9 cellular contexts compared by ENCODE assay signal in the genomic region with DNA sequence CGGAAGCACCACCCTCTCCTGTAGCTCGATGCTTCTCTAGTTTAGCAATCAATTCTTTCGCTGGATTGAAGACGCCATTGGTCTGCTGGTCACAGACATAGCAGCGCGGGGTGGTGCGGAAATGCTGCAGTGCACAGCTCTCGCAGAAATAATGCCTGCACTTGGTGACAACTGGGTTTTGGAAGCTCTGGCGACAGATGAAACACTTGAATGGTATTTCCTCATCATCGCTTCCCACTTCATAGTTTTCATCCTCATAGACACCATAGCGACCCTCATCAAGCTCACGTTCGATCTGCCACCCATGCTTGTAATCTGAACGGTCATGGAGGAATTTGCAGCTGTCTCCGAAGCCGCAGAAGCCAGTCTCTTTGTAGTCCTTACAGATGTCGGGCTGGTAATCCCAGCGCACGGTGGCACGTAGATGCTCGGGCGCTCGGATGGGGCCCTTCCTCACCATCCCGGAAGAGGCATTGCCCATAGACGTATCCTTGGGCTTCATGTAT. TPM values are rescaled to one million over a fixed set of nuclear protein-coding genes. Genes with fewer than 3 reads are reported as not detected.
A peak's percentile ranks its signal among the peaks of the same experiment; 100 is the strongest.
DNase-seq lines count a peak whose midpoint lies in the region; ATAC-seq, FAIRE-seq and TF ChIP-seq lines count a peak whose summit lies in the region.
"Had no signal": no experiment of that assay in that cellular context is flagged by ENCODE, and none has a peak within 500 bp of the region (broad histone marks: within the 10 kb centered on the region; RNA-seq: fewer than 3 reads in every experiment).

No MANE protein-coding gene starts in this region.

- peak; percentile 7 for ATAC-seq in HG03045 (IDR thresholded peaks at IDR 0.05; ENCODE audit: unreplicated experiment)

- H3K36me3 ChIP-seq in SU-DHL-6 (ENCODE audit: low read length) = no peaks in the 10 kb centered on the region
- no peaks in the 10 kb centered on the region for H3K36me3 ChIP-seq in mammary epithelial cell (ENCODE audit: insufficient read depth, low read length)

- no peaks in the 10 kb centered on the region for H3K27me3 ChIP-seq in SU-DHL-6 (ENCODE audit: low read length)
- no peaks in the 10 kb centered on the region for H3K27me3 ChIP-seq in mammary epithelial cell (ENCODE audit: insufficient read depth, low read length)

- no peaks in the 10 kb centered on the region for H3K9me3 ChIP-seq in SU-DHL-6 (ENCODE audit: insufficient read depth, low read length)
- no peaks in the 10 kb centered on the region for H3K9me3 ChIP-seq in mammary epithelial cell (replicated peaks; ENCODE audit: insufficient read depth, low read length)

- intact Hi-C loops in mammary epithelial cell (cut with micrococcal nuclease) = loop anchor here (1.0 to 10.0 kb wide), 3 partner anchors 17 to 256 kb away; partner anchors contain the start of gene RPL39

- CTCF ChIA-PET in mammary epithelial cell (lab: Charles Lee; ENCODE audit: low non-redundant PET) = no interaction called here

- H2AFZ ChIP-seq in SU-DHL-6 (ENCODE audit: low read depth, low read length, severe bottlenecking) (no peak overlapping the region), mammary epithelial cell (ENCODE audit: low read depth, low read length) (peak overlapping the region; percentile 83)

- H3K4me3 ChIP-seq in SU-DHL-6 (ENCODE audit: insufficient read depth, low read length, poor library complexity, severe bottlenecking) (peak overlapping the region; percentile 86), mammary epithelial cell (replicated peaks in 1 of 3; ENCODE audit: insufficient read depth in 1 of 3, low read depth in 2 of 3, low read length in 3 of 3) (peak overlapping the region; percentile 31 to 74 (median 55))

- H3F3A ChIP-seq in SU-DHL-6 (ENCODE audit: insufficient read depth) = peaks cover 3% of the 10 kb centered on the region

- BruUV-seq in mammary epithelial cell (replicated peaks; lab: Mats Ljungman, UMichigan) = no TSS peak

- H3K9me2 ChIP-seq in SU-DHL-6 (replicated peaks; ENCODE audit: insufficient read depth, low read length) = no peaks in the 10 kb centered on the region

- in situ Hi-C loops in mammary epithelial cell (cut with MboI; ENCODE audit: low sequenced_read_pairs in 2 of 2) = no loop called here

- H3K27ac ChIP-seq in SU-DHL-6 (ENCODE audit: low read depth, low read length) (peak overlapping the region; percentile 90), mammary epithelial cell (ENCODE audit: insufficient read depth, low read depth, low read length) (peak overlapping the region; percentile 82)

- DNase-seq in DMS 273 (lab: John Stamatoyannopoulos, UW; ENCODE audit: unreplicated experiment) = peak; percentile 62
- no peak for DNase-seq in DMS 273 treated with DMSO at 0.1 percent for 48 hours (lab: John Stamatoyannopoulos, UW)
- peak; percentile 3 for DNase-seq in mammary epithelial cell
- DNase-seq in iris pigment epithelial cell (ENCODE audit: low read depth) = peak; percentile 22
- peak; percentile 28 for DNase-seq in stimulated activated CD4-positive, alpha-beta T cell treated with anti-CD3 and anti-CD28 coated beads, Interleukin-1b, Interleukin-23, amount 100 ng/mL, for 48 hours
- no peak for DNase-seq in GM19239 (ENCODE audit: insufficient read length, low spot score)

- dilution Hi-C loops in mammary epithelial cell (cut with HindIII; ENCODE audit: low sequenced_read_pairs) = no loop called here

- H3K4me2 ChIP-seq in SU-DHL-6 (ENCODE audit: low read depth, low read length, poor library complexity, severe bottlenecking) (peak overlapping the region; percentile 85), mammary epithelial cell (ENCODE audit: insufficient read depth, low read depth, low read length) (peak overlapping the region; percentile 77)

- no peak for FAIRE-seq in GM19239 (lab: Jason Lieb, UNC)
- FAIRE-seq: A204.1 had no signal

- 25% methylated on average over 16 of the region's 25 CpGs for WGBS in mammary epithelial cell (ENCODE audit: low coverage, missing lambda C conversion rate)

- TF ChIP-seq CTCF in SU-DHL-6 (IDR thresholded peaks at IDR 0.05; ENCODE audit: insufficient read depth, low read length, poor library complexity, severe bottlenecking) (no peak), mammary epithelial cell (conservative IDR thresholded peaks at IDR 0.05 in 1 of 2, IDR thresholded peaks at IDR 0.05 in 1 of 2; ENCODE audit: extremely low read depth in 1 of 2, insufficient read depth in 1 of 2, low read depth in 1 of 2, low read length in 2 of 2) (no peak)

- no peaks in the 10 kb centered on the region for H3K4me1 ChIP-seq in mammary epithelial cell (ENCODE audit: insufficient read depth, low read length)

- H3K9ac ChIP-seq in SU-DHL-6 (ENCODE audit: low read length) (peak overlapping the region; percentile 89), mammary epithelial cell (ENCODE audit: insufficient read depth, low read length) (peak overlapping the region; percentile 79)

- H3K79me2 ChIP-seq in SU-DHL-6 (ENCODE audit: insufficient read depth, low read length) (peaks cover 29% of the 10 kb centered on the region), mammary epithelial cell (ENCODE audit: insufficient read depth, low read length) (peaks cover 49% of the 10 kb centered on the region)

- H4K20me1 ChIP-seq in SU-DHL-6 (ENCODE audit: low read depth, low read length) = no peaks in the 10 kb centered on the region
- H4K20me1 ChIP-seq in mammary epithelial cell (ENCODE audit: insufficient read depth, low read length) = no peaks in the 10 kb centered on the region

RNA-seq across cellular contexts. Expression of gene RNF113A, which starts 0.9 kb away (rescaled TPM):
- 10 to 100 TPM; 10.5 to 15.2 TPM for total RNA-seq in mammary epithelial cell
- 15.0 TPM for polyA plus RNA-seq in mammary epithelial cell
- polyA minus RNA-seq in mammary epithelial cell = 12.1 TPM

RNA-seq across cellular contexts. Expression of gene NDUFA1, which starts 1.0 kb away (rescaled TPM):
- total RNA-seq in mammary epithelial cell = 10 to 100 TPM; 28.3 to 82.0 TPM
- polyA plus RNA-seq in mammary epithelial cell = 93.3 TPM
- polyA minus RNA-seq in mammary epithelial cell = 19.6 TPM

RNA-seq across cellular contexts. Expression of gene UPF3B, which starts 17.9 kb away (rescaled TPM):
- 1 to 10 TPM; 1.0 to 10.0 TPM for total RNA-seq in mammary epithelial cell
- 5.6 TPM for polyA plus RNA-seq in mammary epithelial cell
- not detected for polyA minus RNA-seq in mammary epithelial cell

RNA-seq across cellular contexts. Expression of gene AKAP14, which starts 25.0 kb away (rescaled TPM):
- total RNA-seq in mammary epithelial cell = not detected
- polyA plus RNA-seq in mammary epithelial cell = not detected
- not detected for polyA minus RNA-seq in mammary epithelial cell

Comparison
In these comparisons a context has a peak if more than half of its experiments do, and no peak if none do; other contexts are left out.
1. DNase-seq: peak in DMS 273 (single experiment), mammary epithelial cell (single experiment), iris pigment epithelial cell (single experiment) and stimulated activated CD4-positive, alpha-beta T cell treated with anti-CD3 and anti-CD28 coated beads, Interleukin-1b, Interleukin-23, amount 100 ng/mL, for 48 hours (single experiment); none in DMS 273 treated with DMSO at 0.1 percent for 48 hours (single experiment) and GM19239 (single experiment).